Comparison of ENCODE assay signal across 18 cellular contexts in the genomic region with DNA sequence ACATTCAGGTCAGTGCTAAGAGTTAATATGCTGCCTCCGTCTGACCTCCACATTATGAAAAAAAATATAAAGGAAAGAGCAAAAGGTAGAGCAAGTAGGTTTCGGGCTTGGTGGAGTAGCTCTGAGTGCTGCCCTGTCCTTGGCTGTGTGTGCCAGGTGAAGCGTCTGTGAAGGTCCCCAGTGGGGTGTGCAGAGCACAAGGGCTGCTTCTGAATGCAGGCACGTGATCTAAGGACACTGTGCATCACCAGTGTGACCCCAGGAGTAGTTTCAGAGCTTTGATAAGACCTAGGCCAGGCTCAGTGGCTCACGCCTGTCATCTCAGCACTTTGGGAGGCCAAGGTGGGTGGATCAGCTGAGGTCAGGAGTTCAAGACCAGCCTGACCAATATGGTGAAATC. TPM values are rescaled to one million over a fixed set of nuclear protein-coding genes. Genes with fewer than 3 reads are reported as not detected.
DNase-seq lines count a peak whose midpoint lies in the region; ATAC-seq, FAIRE-seq and TF ChIP-seq lines count a peak whose summit lies in the region.
"Had no signal": no experiment of that assay in that cellular context is flagged by ENCODE, and none has a peak within 500 bp of the region (broad histone marks: within the 10 kb centered on the region; RNA-seq: fewer than 3 reads in every experiment).

No MANE protein-coding gene starts in this region.

- POLR2A ChIA-PET in CD8-positive, alpha-beta memory T cell (lab: Charles Lee), result no interaction called here

- H3K27me3 ChIP-seq in psoas muscle (ENCODE audit: insufficient read depth in 3 of 3, low read length in 2 of 3) (no peaks in the 10 kb centered on the region), upper lobe of right lung (no peaks in the 10 kb centered on the region)
- no peaks in the 10 kb centered on the region for H3K27me3 ChIP-seq in CD8-positive, alpha-beta memory T cell (ENCODE audit: insufficient read depth, low read length, poor library complexity, severe bottlenecking)
- H3K27me3 ChIP-seq: body of pancreas, ovary had no signal

- H3K27ac Mint-ChIP-seq in CD8-positive, alpha-beta memory T cell, result no peak overlapping the region
- H3K27ac Mint-ChIP-seq: activated naive CD8-positive, alpha-beta T cell; CD4-positive, CD25-positive, alpha-beta regulatory T cell; H9 had no signal

- intact Hi-C loops in Right ventricle myocardium superior (cut with DNase I), result no loop called here
- intact Hi-C loops in cardiac septum (cut with DNase I), result no loop called here
- intact Hi-C loops in left ventricle myocardium superior (cut with micrococcal nuclease), result no loop called here
- intact Hi-C loops in psoas muscle (cut with DNase I), result loop anchor here in 1 of 2 donors (10.0 kb wide), 1 partner anchor 274 kb away; no protein-coding TSS in a partner anchor
- intact Hi-C loops in upper lobe of right lung (cut with DNase I), result no loop called here
- intact Hi-C loops in lower leg skin (cut with DNase I; ENCODE audit: low total_unique reads), result no loop called here

- H3K4me1 Mint-ChIP-seq in CD8-positive, alpha-beta memory T cell, result no peaks in the 10 kb centered on the region

- TF ChIP-seq CTCF in psoas muscle (IDR thresholded peaks at IDR 0.05), result no peak
- TF ChIP-seq CTCF in upper lobe of right lung (IDR thresholded peaks at IDR 0.05), result no peak
- no peak for TF ChIP-seq CTCF in lower leg skin (IDR thresholded peaks at IDR 0.05)
- TF ChIP-seq CTCF in D721Med (IDR thresholded peaks at IDR 0.05; ENCODE audit: insufficient read depth, missing control alignments), result no peak

- H3K9me3 ChIP-seq in psoas muscle (no peaks in the 10 kb centered on the region), upper lobe of right lung (no peaks in the 10 kb centered on the region)
- no peaks in the 10 kb centered on the region for H3K9me3 ChIP-seq in CD8-positive, alpha-beta memory T cell (ENCODE audit: low read length)
- H3K9me3 ChIP-seq: body of pancreas, ovary had no signal

- peak; percentile 44 for ATAC-seq in Right ventricle myocardium superior (ENCODE audit: poor library complexity)
- ATAC-seq in left ventricle myocardium superior, result peak; percentile 30
- peak in 3 of 4 donors; percentile 24 to 39 (median 35) for ATAC-seq in psoas muscle
- ATAC-seq in upper lobe of right lung, result no peak

- no peak overlapping the region for H3K4me3 Mint-ChIP-seq in CD8-positive, alpha-beta memory T cell
- H3K4me3 Mint-ChIP-seq: activated naive CD8-positive, alpha-beta T cell; H9 had no signal

- H3K27ac ChIP-seq in psoas muscle (peak overlapping the region; percentile 84), upper lobe of right lung (peak overlapping the region; percentile 53)
- no peak overlapping the region for H3K27ac ChIP-seq in CD8-positive, alpha-beta memory T cell (ENCODE audit: low read depth, low read length)
- H3K27ac ChIP-seq: PC-9 had no signal

- no peaks in the 10 kb centered on the region for H3K9me3 Mint-ChIP-seq in CD8-positive, alpha-beta memory T cell
- H3K9me3 Mint-ChIP-seq: CD4-positive, CD25-positive, alpha-beta regulatory T cell had no signal

- peaks cover 43% of the 10 kb centered on the region for H3K4me1 ChIP-seq in psoas muscle
- H3K4me1 ChIP-seq in upper lobe of right lung, result peaks cover 28% of the 10 kb centered on the region
- no peaks in the 10 kb centered on the region for H3K4me1 ChIP-seq in CD8-positive, alpha-beta memory T cell (ENCODE audit: insufficient read depth, low read length)

- no peaks in the 10 kb centered on the region for H3K36me3 ChIP-seq in psoas muscle (ENCODE audit: insufficient read depth in 1 of 2, low read depth in 1 of 2)
- H3K36me3 ChIP-seq in upper lobe of right lung, result no peaks in the 10 kb centered on the region
- H3K36me3 ChIP-seq in CD8-positive, alpha-beta memory T cell (ENCODE audit: insufficient read depth, low read length), result no peaks in the 10 kb centered on the region
- H3K36me3 ChIP-seq: ovary had no signal

- CTCF ChIA-PET in CD8-positive, alpha-beta memory T cell (lab: Charles Lee), result no interaction called here

- WGBS in psoas muscle, 3 donors, result 70 to 86% (median 75%) methylated on average over 5 of the region's 5 CpGs
- WGBS in lower leg skin, 2 donors, result 91 to 96% methylated on average over 5 of the region's 5 CpGs

- FAIRE-seq in D721Med (lab: Jason Lieb, UNC), result no peak
- FAIRE-seq: islet of Langerhans had no signal

- TF ChIP-seq POLR2A in lower leg skin (IDR thresholded peaks at IDR 0.05), result no peak

- no peaks in the 10 kb centered on the region for H3K36me3 Mint-ChIP-seq in CD8-positive, alpha-beta memory T cell
- H3K36me3 Mint-ChIP-seq: activated naive CD8-positive, alpha-beta T cell; CD4-positive, CD25-positive, alpha-beta regulatory T cell had no signal

- DNase-seq in Right ventricle myocardium superior (no peak), cardiac septum (ENCODE audit: low spot score) (no peak), left ventricle myocardium superior (no peak), psoas muscle (no peak), upper lobe of right lung (no peak), lower leg skin (ENCODE audit: low spot score in 2 of 2) (no peak), D721Med (ENCODE audit: insufficient read length, low spot score) (no peak)
- no peak for DNase-seq in CD8-positive, alpha-beta memory T cell
- DNase-seq: CD4-positive, CD25-positive, alpha-beta regulatory T cell; DMS79 treated with DMSO at 0.1 percent for 48 hours; H9; NCI-H1092; NCI-H526 treated with DMSO at 0.1 percent for 48 hours; PC-9 had no signal

- H3K4me3 ChIP-seq in psoas muscle (no peak overlapping the region), upper lobe of right lung (no peak overlapping the region), lower leg skin (ENCODE audit: low read depth, poor library complexity, severe bottlenecking) (no peak overlapping the region)
- no peak overlapping the region for H3K4me3 ChIP-seq in CD8-positive, alpha-beta memory T cell (ENCODE audit: low read length)
- H3K4me3 ChIP-seq: body of pancreas, ovary, PC-9 had no signal

- H3K27me3 Mint-ChIP-seq in CD8-positive, alpha-beta memory T cell, result peaks cover 0 to 4% of the 10 kb centered on the region in 2 donors
- H3K27me3 Mint-ChIP-seq: activated naive CD8-positive, alpha-beta T cell; CD4-positive, CD25-positive, alpha-beta regulatory T cell had no signal

RNA-seq across cellular contexts. Expression of a gene that starts 36.0 kb away (rescaled TPM):
- total RNA-seq in Right ventricle myocardium superior, result 60.2 TPM
- 83.1 TPM for total RNA-seq in cardiac septum
- total RNA-seq in left ventricle myocardium superior, result 62.0 TPM
- 100 to 1,000 TPM in 3 of 4 donors, 10 to 100 TPM in 1; 30.4 to 296 (median 173) TPM for total RNA-seq in psoas muscle
- polyA plus RNA-seq in psoas muscle, result 100 to 1,000 TPM in 2 of 3 donors, 10 to 100 TPM in 1; 94.1 to 138 (median 109) TPM
- total RNA-seq in upper lobe of right lung, result 247 TPM
- total RNA-seq in lower leg skin, result 100 to 1,000 TPM; 127 to 533 (median 179) TPM
- total RNA-seq in CD8-positive, alpha-beta memory T cell, result 100 to 1,000 TPM; 187 to 192 TPM
- polyA plus RNA-seq in CD8-positive, alpha-beta memory T cell, result 883 TPM
